8 cellular contexts compared by ENCODE assay signal in genomic region chr2:43086451-43087221, GRCh38.
DNase-seq lines count a peak whose midpoint lies in the region; ATAC-seq and TF ChIP-seq lines count a peak whose summit lies in the region.

No MANE protein-coding gene starts in this region.

- DNase-seq in HK-2 (ENCODE audit: unreplicated experiment): peak; percentile 80
- DNase-seq in left kidney (ENCODE audit: low read depth, low spot score): peak; percentile 74
- peak; percentile 86 to 90 for DNase-seq in suprapubic skin (ENCODE audit: low spot score in 2 of 2)
- DNase-seq in AML-193 (lab: John Stamatoyannopoulos, UW): no peak
- DNase-seq in globus pallidus (ENCODE audit: low spot score): no peak
- DNase-seq in activated CD4-positive, alpha-beta T cell treated with anti-CD3 and anti-CD28 coated beads, Interleukin-2, amount 50 U/mL, for 48 hours: no peak

- TF ChIP-seq CTCF in suprapubic skin (IDR thresholded peaks at IDR 0.05): no peak

- H3K27me3 ChIP-seq in suprapubic skin: no peaks in the 10 kb centered on the region

- peak overlapping the region; percentile 34 for H3K27ac ChIP-seq in cingulate gyrus (ENCODE audit: low read depth, low read length)
- H3K27ac ChIP-seq in suprapubic skin: peak overlapping the region; percentile 93

- no peaks in the 10 kb centered on the region for H3K36me3 ChIP-seq in suprapubic skin

- TF ChIP-seq EP300 in suprapubic skin (IDR thresholded peaks at IDR 0.05): peak; percentile 86

- no peak for TF ChIP-seq POLR2A in suprapubic skin (IDR thresholded peaks at IDR 0.05)

- no peak overlapping the region for H3K4me3 ChIP-seq in suprapubic skin

- peaks cover 4% of the 10 kb centered on the region for H3K9me3 ChIP-seq in suprapubic skin

- no peak for ATAC-seq in GM18867 (IDR thresholded peaks at IDR 0.05; ENCODE audit: unreplicated experiment)

- peaks cover 67% of the 10 kb centered on the region for H3K4me1 ChIP-seq in suprapubic skin

- 6% methylated on average over 14 of the region's 14 CpGs for WGBS in suprapubic skin

Comparison
In these comparisons a context has a peak if more than half of its experiments do, and no peak if none do; other contexts are left out.
1. DNase-seq: peak in HK-2 (single experiment), left kidney (single experiment) and suprapubic skin (2 of 2); none in AML-193 (0 of 2), globus pallidus (single experiment) and activated CD4-positive, alpha-beta T cell treated with anti-CD3 and anti-CD28 coated beads, Interleukin-2, amount 50 U/mL, for 48 hours (0 of 2).